Comparison of ENCODE assay signal across 27 cellular contexts in the genomic region with DNA sequence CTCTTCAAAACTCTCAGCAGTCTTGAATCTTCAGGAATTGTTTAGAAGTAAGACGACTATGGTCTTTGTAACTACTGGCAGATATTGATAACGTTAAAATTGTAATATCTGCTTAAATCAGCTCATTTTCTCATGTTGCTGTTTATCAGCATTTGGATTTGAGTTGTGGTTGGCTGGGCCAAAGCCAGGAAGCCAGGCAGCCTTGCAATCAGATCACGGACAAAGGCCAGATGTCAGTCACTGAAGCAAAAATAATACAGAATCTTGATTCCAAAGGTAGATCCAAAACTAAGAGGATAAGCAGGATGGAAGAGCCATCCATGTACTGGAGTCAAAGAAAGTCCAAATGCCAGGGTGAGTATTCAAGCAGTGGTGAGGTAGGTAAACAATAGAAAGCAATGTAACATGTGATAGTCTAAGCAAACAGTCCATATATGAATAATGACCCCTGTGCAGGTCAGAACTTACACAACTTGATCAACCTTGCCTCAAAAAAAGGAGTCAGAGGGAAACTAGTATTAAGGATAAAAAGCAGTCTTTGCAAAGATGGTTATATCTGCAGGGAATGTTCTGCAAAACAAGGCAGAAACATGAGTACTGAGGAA.
"Had no signal": no experiment of that assay in that cellular context is flagged by ENCODE, and none has a peak within 500 bp of the region (broad histone marks: within the 10 kb centered on the region; RNA-seq: fewer than 3 reads in every experiment).

No MANE protein-coding gene starts in this region.

- H2AFZ ChIP-seq: PC-9 had no signal

- ATAC-seq: activated CD8-positive, alpha-beta T cell treated with anti-CD3 and anti-CD28 coated beads for 36 hours; activated T-cell treated with anti-CD3 and anti-CD28 coated beads, Interleukin-2, amount 50 U/mL, for 72 hours; activated T-helper 17 cell treated with anti-CD3 and anti-CD28 coated beads, Interleukin-2, amount 50 U/mL, for 72 hours had no signal

- H3K4me2 ChIP-seq: PC-9 had no signal

- H3K9me3 ChIP-seq: ascending aorta, MG63 had no signal

- H3K27me3 ChIP-seq: ascending aorta, cardiac muscle cell, MG63 had no signal

- H3K4me1 ChIP-seq: ascending aorta had no signal

- DNase-seq: activated CD4-positive, alpha-beta T cell treated with anti-CD3 and anti-CD28 coated beads, Interleukin-2, amount 10 ng/mL, durations not matched to agents 24 days and 14 days; activated CD4-positive, alpha-beta T cell treated with anti-CD3 and anti-CD28 coated beads, Interleukin-2, amount 50 U/mL, for 4 hours; activated CD8-positive, alpha-beta T cell treated with anti-CD3 and anti-CD28 coated beads for 36 hours; activated effector memory CD4-positive, alpha-beta T cell treated with anti-CD3 and anti-CD28 coated beads, Interleukin-2, amount 50 U/mL, for 16 hours; activated naive CD4-positive, alpha-beta T cell; activated naive CD4-positive, alpha-beta T cell treated with anti-CD3 and anti-CD28 coated beads, Interleukin-2, amount 50 U/mL, for 16 hours; activated naive CD8-positive, alpha-beta T cell treated with anti-CD3 and anti-CD28 coated beads for 36 hours; activated T-cell treated with anti-CD3 and anti-CD28 coated beads, Interleukin-2, amount 50 U/mL, for 1 hour; activated T-cell treated with anti-CD3 and anti-CD28 coated beads, Interleukin-2, amount 50 U/mL, for 72 hours; amygdala; Kasumi-1; KG1; MG63; NCI-H1048; NCI-H1417; NCI-H146; NCI-H187 treated with DMSO at 0.1 percent for 48 hours; NCI-H2081; NCI-H345; NCI-H526; NCI-H748 treated with DMSO at 0.1 percent for 48 hours; NK-92 treated with Interleukin-12 subunit alpha and Interleukin-12 subunit beta, amount 100 ng/mL, for 24 hours; PC-9; Right ventricle myocardium superior had no signal

- H3K27ac ChIP-seq: ascending aorta, cardiac muscle cell, PC-9 had no signal

- H3K36me3 ChIP-seq: ascending aorta, cardiac muscle cell, MG63 had no signal

- H3K4me3 ChIP-seq: ascending aorta, cardiac muscle cell, MG63, PC-9 had no signal
